10 cellular contexts compared by ENCODE assay signal in the genomic region with DNA sequence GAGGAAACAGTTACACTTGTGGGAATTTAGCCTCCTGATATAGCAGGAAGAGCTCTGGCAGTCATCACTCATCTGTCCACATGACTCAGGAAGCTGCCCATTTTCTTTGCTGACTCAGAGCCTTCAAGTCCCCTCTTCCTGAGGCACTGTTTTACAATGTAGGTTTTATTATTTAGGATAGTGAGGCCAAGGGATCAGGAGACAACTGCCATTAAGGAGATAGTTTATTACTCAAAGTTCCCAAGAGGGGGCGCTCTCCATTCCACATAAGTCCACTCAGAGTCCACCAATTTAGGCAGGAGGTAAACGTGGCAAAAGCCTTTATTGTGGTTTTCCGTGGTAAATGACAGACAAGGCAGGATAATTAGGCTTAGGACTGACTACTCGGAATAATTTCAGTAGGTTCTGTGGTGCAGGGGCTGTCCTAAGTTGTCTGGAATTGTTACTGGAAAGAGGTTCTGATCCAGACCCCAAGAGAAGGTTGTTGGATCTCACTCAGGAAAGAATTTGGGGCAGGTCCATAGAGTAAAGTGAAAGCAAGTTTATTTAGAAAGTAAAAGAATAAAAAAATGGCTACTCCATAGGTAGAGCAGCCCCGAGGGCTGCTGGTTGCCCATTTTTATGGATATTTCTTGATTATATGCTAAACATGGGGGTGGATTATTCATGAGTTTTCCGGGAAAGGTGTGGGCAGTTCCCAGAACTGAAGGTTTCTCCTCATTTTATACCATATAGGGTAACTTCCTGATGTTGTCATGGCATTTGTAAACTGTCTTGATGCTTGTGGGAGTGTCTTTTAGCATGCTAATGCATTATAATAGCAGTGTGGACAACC.
DNase-seq lines count a peak whose midpoint lies in the region; ATAC-seq and TF ChIP-seq lines count a peak whose summit lies in the region.
"Had no signal": no experiment of that assay in that cellular context is flagged by ENCODE, and none has a peak within 500 bp of the region (broad histone marks: within the 10 kb centered on the region; RNA-seq: fewer than 3 reads in every experiment).

No MANE protein-coding gene starts in this region.

- H3K27ac ChIP-seq in neural progenitor cell: no peak overlapping the region

- H3F3A ChIP-seq in neural progenitor cell (ENCODE audit: low read depth): no peaks in the 10 kb centered on the region

- H3K9ac ChIP-seq in neural progenitor cell: no peak overlapping the region

- no peak overlapping the region for H3K4me3 ChIP-seq in MG63
- H3K4me3 ChIP-seq in neural progenitor cell: no peak overlapping the region

- no peaks in the 10 kb centered on the region for H3K36me3 Mint-ChIP-seq in chondrocyte (ENCODE audit: low read depth)
- no peaks in the 10 kb centered on the region for H3K36me3 Mint-ChIP-seq in neural progenitor cell

- H3K9me3 Mint-ChIP-seq in chondrocyte (ENCODE audit: low read depth) (no peaks in the 10 kb centered on the region), neural progenitor cell (no peaks in the 10 kb centered on the region)

- H3K27me3 ChIP-seq in MG63 (no peaks in the 10 kb centered on the region), neural progenitor cell (no peaks in the 10 kb centered on the region)

- intact Hi-C loops in left colon (cut with DNase I, micrococcal nuclease): no loop called here

- peak; percentile 50 for TF ChIP-seq CTCF in chondrocyte (IDR thresholded peaks at IDR 0.05)
- TF ChIP-seq CTCF in neural progenitor cell (IDR thresholded peaks at IDR 0.05): peak; percentile 50

- H3K4me3 Mint-ChIP-seq in chondrocyte (ENCODE audit: unreplicated experiment) (no peak overlapping the region), neural progenitor cell (no peak overlapping the region)

- peak; percentile 15 for DNase-seq in DMS 273 (lab: John Stamatoyannopoulos, UW; ENCODE audit: unreplicated experiment)
- no peak for DNase-seq in DMS 273 treated with DMSO at 0.1 percent for 48 hours (lab: John Stamatoyannopoulos, UW)
- DNase-seq in MG63: peak; percentile 43
- DNase-seq in chondrocyte (ENCODE audit: low spot score): no peak
- peak; percentile 33 for DNase-seq in neural progenitor cell (ENCODE audit: low spot score)
- DNase-seq in left colon: no peak
- DNase-seq in activated CD4-positive, alpha-beta T cell treated with anti-CD3 and anti-CD28 coated beads, Interleukin-2, amount 50 U/mL, for 1 hour: no peak
- DNase-seq: NCI-H510A treated with DMSO at 0.1 percent for 48 hours, small intestine had no signal

- H2AFZ ChIP-seq in neural progenitor cell (replicated peaks): no peak overlapping the region

- H3K27ac Mint-ChIP-seq in chondrocyte (ENCODE audit: unreplicated experiment): no peak overlapping the region
- no peak overlapping the region for H3K27ac Mint-ChIP-seq in neural progenitor cell

- ATAC-seq in left colon: no peak
- no peak for ATAC-seq in HG02678 (IDR thresholded peaks at IDR 0.05; ENCODE audit: unreplicated experiment)

- H3K36me3 ChIP-seq in MG63 (no peaks in the 10 kb centered on the region; the same call in 1 of the 2 replicates), neural progenitor cell (no peaks in the 10 kb centered on the region)

- no peaks in the 10 kb centered on the region for H3K79me2 ChIP-seq in neural progenitor cell (ENCODE audit: low read depth)

- H4K20me1 ChIP-seq in neural progenitor cell (ENCODE audit: low read depth): no peaks in the 10 kb centered on the region

- H3K4me1 Mint-ChIP-seq in chondrocyte (ENCODE audit: low read depth): no peaks in the 10 kb centered on the region
- H3K4me1 Mint-ChIP-seq in neural progenitor cell: no peaks in the 10 kb centered on the region

- no peaks in the 10 kb centered on the region for H3K4me1 ChIP-seq in neural progenitor cell

- H3K27me3 Mint-ChIP-seq in chondrocyte (ENCODE audit: low read depth): no peaks in the 10 kb centered on the region
- H3K27me3 Mint-ChIP-seq in neural progenitor cell (ENCODE audit: insufficient read depth, low read depth): peaks cover 2% of the 10 kb centered on the region

- no peaks in the 10 kb centered on the region for H3K9me3 ChIP-seq in MG63
- no peaks in the 10 kb centered on the region for H3K9me3 ChIP-seq in neural progenitor cell (ENCODE audit: low read depth)

- H3K4me2 ChIP-seq in neural progenitor cell: no peak overlapping the region

Comparison
In these comparisons a context has a peak if more than half of its experiments do, and no peak if none do; other contexts are left out.
1. DNase-seq: peak in DMS 273 (single experiment), MG63 (single experiment) and neural progenitor cell (single experiment); none in DMS 273 treated with DMSO at 0.1 percent for 48 hours (single experiment), chondrocyte (single experiment), left colon (0 of 2) and activated CD4-positive, alpha-beta T cell treated with anti-CD3 and anti-CD28 coated beads, Interleukin-2, amount 50 U/mL, for 1 hour (single experiment).